18 cellular contexts compared by ENCODE assay signal in the genomic region with DNA sequence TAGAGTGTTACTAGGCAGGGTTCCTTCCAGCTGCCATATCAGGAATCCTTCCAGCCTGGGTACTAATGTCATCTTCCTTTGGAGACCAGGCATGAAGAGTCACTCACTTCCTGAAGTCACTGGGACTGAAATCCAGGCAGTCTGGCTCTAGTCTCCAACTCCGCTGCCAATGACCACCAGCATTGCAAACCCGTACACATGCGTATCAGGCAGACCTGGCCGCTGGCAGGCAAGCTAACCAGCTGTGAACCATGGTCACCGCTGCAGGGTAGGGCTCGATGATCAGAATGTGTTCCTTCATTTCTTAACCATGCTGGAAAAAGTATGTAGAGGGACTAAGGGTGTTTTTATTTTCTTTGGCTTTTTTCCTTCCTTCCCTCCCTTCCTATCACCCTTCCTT.
DNase-seq lines count a peak whose midpoint lies in the region; ATAC-seq and TF ChIP-seq lines count a peak whose summit lies in the region.
"Had no signal": no experiment of that assay in that cellular context is flagged by ENCODE, and none has a peak within 500 bp of the region (broad histone marks: within the 10 kb centered on the region; RNA-seq: fewer than 3 reads in every experiment).

No MANE protein-coding gene starts in this region.

- no peaks in the 10 kb centered on the region for H3F3A ChIP-seq in GM23338 (replicated peaks; ENCODE audit: low read depth)

- no peaks in the 10 kb centered on the region for H3K79me2 ChIP-seq in GM23338 (replicated peaks; ENCODE audit: insufficient read depth)

- H3K4me3 Mint-ChIP-seq in GM23338 = no peak overlapping the region
- H3K4me3 Mint-ChIP-seq: CD4-positive, CD25-positive, alpha-beta regulatory T cell had no signal

- intact Hi-C loops in left ventricle myocardium superior (cut with micrococcal nuclease) (no loop called here), gastrocnemius medialis (cut with DNase I; ENCODE audit: low total_unique reads) (loop anchor here (10.0 kb wide), 1 partner anchor 297 kb away; no protein-coding TSS in a partner anchor)

- H3K27ac ChIP-seq in GM23338 (ENCODE audit: low read depth) (no peak overlapping the region), coronary artery (no peak overlapping the region), gastrocnemius medialis (no peak overlapping the region)
- H3K27ac ChIP-seq: GM23248 had no signal

- H3K9me2 ChIP-seq in GM23338 (ENCODE audit: insufficient read depth) = peaks cover 2% of the 10 kb centered on the region

- TF ChIP-seq CTCF in GM23338 (conservative IDR thresholded peaks at IDR 0.05; ENCODE audit: low read depth in 2 of 2) = no peak
- TF ChIP-seq CTCF in coronary artery (IDR thresholded peaks at IDR 0.05) = no peak
- TF ChIP-seq CTCF in gastrocnemius medialis (IDR thresholded peaks at IDR 0.05 in 4 of 5, conservative IDR thresholded peaks at IDR 0.05 in 1 of 5) = no peak

- no peak for DNase-seq in GM23338 (ENCODE audit: low spot score)
- peak; percentile 75 for DNase-seq in coronary artery (ENCODE audit: low spot score)
- DNase-seq in left ventricle myocardium superior = peak; percentile 29
- DNase-seq in gastrocnemius medialis = peak in 1 of 2 donors; percentile 22
- DNase-seq in kidney glomerular epithelial cell (lab: John Stamatoyannopoulos, UW) = no peak
- DNase-seq: BE2C; Caco-2; CD4-positive, CD25-positive, alpha-beta regulatory T cell; GM23248; NCI-H1105; NCI-H1694 treated with DMSO at 0.1 percent for 48 hours; NCI-H510A; NCI-H774; OCI-M1; SIG-M5 had no signal

- H3K27me3 ChIP-seq in GM23338 (ENCODE audit: insufficient read depth) (no peaks in the 10 kb centered on the region), gastrocnemius medialis (no peaks in the 10 kb centered on the region)
- H3K27me3 ChIP-seq: BE2C had no signal

- no peak for TF ChIP-seq POLR2A in gastrocnemius medialis (IDR thresholded peaks at IDR 0.05)

- H3K4me2 ChIP-seq in GM23338 = no peak overlapping the region

- no peak overlapping the region for H2AFZ ChIP-seq in GM23338
- H2AFZ ChIP-seq: GM23248 had no signal

- H4K20me1 ChIP-seq in GM23338 (replicated peaks; ENCODE audit: insufficient read depth) = no peaks in the 10 kb centered on the region

- H3K4me3 ChIP-seq in GM23338 (no peak overlapping the region), coronary artery (peak overlapping the region; percentile 3), gastrocnemius medialis (no peak overlapping the region)
- H3K4me3 ChIP-seq: GM23248 had no signal

- peaks cover 2% of the 10 kb centered on the region for H3K27me3 Mint-ChIP-seq in GM23338 (ENCODE audit: insufficient read depth, low read depth, poor library complexity)
- H3K27me3 Mint-ChIP-seq: CD4-positive, CD25-positive, alpha-beta regulatory T cell had no signal

- no peaks in the 10 kb centered on the region for H3K9me3 ChIP-seq in gastrocnemius medialis
- H3K9me3 ChIP-seq: BE2C, Caco-2 had no signal

- 0 out of 2 replicates have a peak overlapping the region, but pooled peaks have one; percentile 36 for H3K27ac Mint-ChIP-seq in GM23338
- H3K27ac Mint-ChIP-seq: CD4-positive, CD25-positive, alpha-beta regulatory T cell had no signal

- no peaks in the 10 kb centered on the region for H3K36me3 Mint-ChIP-seq in GM23338 (ENCODE audit: low read depth)
- H3K36me3 Mint-ChIP-seq: CD4-positive, CD25-positive, alpha-beta regulatory T cell had no signal

- H3K36me3 ChIP-seq in GM23338 (ENCODE audit: insufficient read depth) = no peaks in the 10 kb centered on the region; the same call in 1 of the 2 replicates
- H3K36me3 ChIP-seq in gastrocnemius medialis = no peaks in the 10 kb centered on the region
- H3K36me3 ChIP-seq: BE2C had no signal

- in situ Hi-C loops in gastrocnemius medialis (cut with MboI; ENCODE audit: low sequenced_read_pairs in 4 of 4) = no loop called here

- no peaks in the 10 kb centered on the region for H3K9me3 Mint-ChIP-seq in GM23338

- peaks cover 16% of the 10 kb centered on the region for H3K4me1 Mint-ChIP-seq in GM23338
- H3K4me1 Mint-ChIP-seq: CD4-positive, CD25-positive, alpha-beta regulatory T cell had no signal

- no peak for ATAC-seq in GM23338
- peak; percentile 51 for ATAC-seq in left ventricle myocardium superior
- ATAC-seq in gastrocnemius medialis = peak; percentile 18 to 44
- no peak for ATAC-seq in GM19397 (IDR thresholded peaks at IDR 0.05; ENCODE audit: unreplicated experiment)
- ATAC-seq in GM21723 (IDR thresholded peaks at IDR 0.05; ENCODE audit: unreplicated experiment) = no peak
- ATAC-seq: HCT116 had no signal

- H3K4me1 ChIP-seq in GM23338 (ENCODE audit: insufficient read depth) (no peaks in the 10 kb centered on the region; the same call in 1 of the 2 replicates), gastrocnemius medialis (peaks cover 20 to 26% of the 10 kb centered on the region in 2 donors)
- H3K4me1 ChIP-seq: BE2C, Caco-2 had no signal

TF ChIP-seq in GM23338, 12 proteins besides CTCF, POLR2A, EP300 and RAD21 (continues in another document):
- no peak for TF ChIP-seq ZNF114 (CRISPR knock-in tag; IDR thresholded peaks at IDR 0.05)
- TF ChIP-seq JUNB (IDR thresholded peaks at IDR 0.05; ENCODE audit: unreplicated experiment) = no peak
- TF ChIP-seq, protein P1, sequence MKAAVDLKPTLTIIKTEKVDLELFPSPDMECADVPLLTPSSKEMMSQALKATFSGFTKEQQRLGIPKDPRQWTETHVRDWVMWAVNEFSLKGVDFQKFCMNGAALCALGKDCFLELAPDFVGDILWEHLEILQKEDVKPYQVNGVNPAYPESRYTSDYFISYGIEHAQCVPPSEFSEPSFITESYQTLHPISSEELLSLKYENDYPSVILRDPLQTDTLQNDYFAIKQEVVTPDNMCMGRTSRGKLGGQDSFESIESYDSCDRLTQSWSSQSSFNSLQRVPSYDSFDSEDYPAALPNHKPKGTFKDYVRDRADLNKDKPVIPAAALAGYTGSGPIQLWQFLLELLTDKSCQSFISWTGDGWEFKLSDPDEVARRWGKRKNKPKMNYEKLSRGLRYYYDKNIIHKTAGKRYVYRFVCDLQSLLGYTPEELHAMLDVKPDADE (IDR thresholded peaks at IDR 0.05) = no peak
- TF ChIP-seq, protein P2, sequence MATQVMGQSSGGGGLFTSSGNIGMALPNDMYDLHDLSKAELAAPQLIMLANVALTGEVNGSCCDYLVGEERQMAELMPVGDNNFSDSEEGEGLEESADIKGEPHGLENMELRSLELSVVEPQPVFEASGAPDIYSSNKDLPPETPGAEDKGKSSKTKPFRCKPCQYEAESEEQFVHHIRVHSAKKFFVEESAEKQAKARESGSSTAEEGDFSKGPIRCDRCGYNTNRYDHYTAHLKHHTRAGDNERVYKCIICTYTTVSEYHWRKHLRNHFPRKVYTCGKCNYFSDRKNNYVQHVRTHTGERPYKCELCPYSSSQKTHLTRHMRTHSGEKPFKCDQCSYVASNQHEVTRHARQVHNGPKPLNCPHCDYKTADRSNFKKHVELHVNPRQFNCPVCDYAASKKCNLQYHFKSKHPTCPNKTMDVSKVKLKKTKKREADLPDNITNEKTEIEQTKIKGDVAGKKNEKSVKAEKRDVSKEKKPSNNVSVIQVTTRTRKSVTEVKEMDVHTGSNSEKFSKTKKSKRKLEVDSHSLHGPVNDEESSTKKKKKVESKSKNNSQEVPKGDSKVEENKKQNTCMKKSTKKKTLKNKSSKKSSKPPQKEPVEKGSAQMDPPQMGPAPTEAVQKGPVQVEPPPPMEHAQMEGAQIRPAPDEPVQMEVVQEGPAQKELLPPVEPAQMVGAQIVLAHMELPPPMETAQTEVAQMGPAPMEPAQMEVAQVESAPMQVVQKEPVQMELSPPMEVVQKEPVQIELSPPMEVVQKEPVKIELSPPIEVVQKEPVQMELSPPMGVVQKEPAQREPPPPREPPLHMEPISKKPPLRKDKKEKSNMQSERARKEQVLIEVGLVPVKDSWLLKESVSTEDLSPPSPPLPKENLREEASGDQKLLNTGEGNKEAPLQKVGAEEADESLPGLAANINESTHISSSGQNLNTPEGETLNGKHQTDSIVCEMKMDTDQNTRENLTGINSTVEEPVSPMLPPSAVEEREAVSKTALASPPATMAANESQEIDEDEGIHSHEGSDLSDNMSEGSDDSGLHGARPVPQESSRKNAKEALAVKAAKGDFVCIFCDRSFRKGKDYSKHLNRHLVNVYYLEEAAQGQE (IDR thresholded peaks at IDR 0.05; ENCODE audit: unreplicated experiment) = no peak
- no peak for TF ChIP-seq ZNF331 (CRISPR knock-in tag; IDR thresholded peaks at IDR 0.05; ENCODE audit: low read depth)
- no peak for TF ChIP-seq NANOG (IDR thresholded peaks at IDR 0.05; ENCODE audit: borderline replicate concordance)
- no peak for TF ChIP-seq EZH2 (IDR thresholded peaks at IDR 0.05; ENCODE audit: low read depth, unreplicated experiment)
- TF ChIP-seq STAT1 (IDR thresholded peaks at IDR 0.05; ENCODE audit: unreplicated experiment) = no peak
- TF ChIP-seq CREB1 (CRISPR knock-in tag; IDR thresholded peaks at IDR 0.05; ENCODE audit: low read depth) = no peak

Comparison
In these comparisons a context has a peak if more than half of its experiments do, and no peak if none do; other contexts are left out.
1. ATAC-seq: peak in left ventricle myocardium superior (single experiment) and gastrocnemius medialis (2 of 2); none in GM23338 (single experiment), GM19397 (single experiment) and GM21723 (single experiment).
2. DNase-seq: peak in coronary artery (single experiment) and left ventricle myocardium superior (single experiment); none in GM23338 (single experiment) and kidney glomerular epithelial cell (single experiment).